In the genomic region with DNA sequence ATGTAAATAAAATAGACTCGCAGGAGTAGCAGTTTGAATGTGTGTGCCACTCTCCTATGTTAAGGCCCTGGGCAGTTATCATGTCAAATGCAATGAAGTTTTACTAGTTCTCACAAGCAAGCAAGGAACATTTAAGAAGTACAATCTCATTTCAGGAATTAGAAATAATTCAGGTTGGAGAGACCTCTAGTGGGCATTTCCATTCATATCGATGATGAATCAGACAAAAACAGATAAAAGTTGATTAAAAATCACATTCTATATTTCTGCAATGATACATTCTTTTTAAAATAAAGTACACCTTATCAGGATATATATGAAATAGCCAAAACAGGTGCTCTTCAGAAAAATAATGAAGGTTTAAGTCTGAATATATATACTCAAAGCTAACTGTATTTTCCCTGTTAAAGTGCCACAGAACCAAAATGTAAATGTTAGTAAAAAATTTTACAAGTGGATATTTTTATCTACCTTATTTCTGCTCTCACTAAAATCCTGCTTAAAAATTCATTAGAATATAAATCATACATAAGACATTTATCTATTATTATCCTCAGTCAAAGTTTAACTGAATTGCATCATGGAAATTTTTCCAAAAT, we compare ENCODE assay signal across 10 cellular contexts.
DNase-seq lines count a peak whose midpoint lies in the region; ATAC-seq, FAIRE-seq and TF ChIP-seq lines count a peak whose summit lies in the region.
"Had no signal": no experiment of that assay in that cellular context is flagged by ENCODE, and none has a peak within 500 bp of the region (broad histone marks: within the 10 kb centered on the region; RNA-seq: fewer than 3 reads in every experiment).

No MANE protein-coding gene starts in this region.

- H3K27me3 ChIP-seq in DND-41 (ENCODE audit: insufficient read depth, low read length, poor library complexity), result no peaks in the 10 kb centered on the region
- peaks cover 9% of the 10 kb centered on the region for H3K27me3 ChIP-seq in adipocyte (replicated peaks; ENCODE audit: control insufficient read depth, insufficient read depth, low read length)
- H3K27me3 ChIP-seq in right lobe of liver, result no peaks in the 10 kb centered on the region

- no peak for FAIRE-seq in GM12892 (lab: Jason Lieb, UNC)
- FAIRE-seq: colon had no signal

- no peaks in the 10 kb centered on the region for H3K9me3 ChIP-seq in DND-41 (ENCODE audit: insufficient read depth, low read length, severe bottlenecking)
- no peaks in the 10 kb centered on the region for H3K9me3 ChIP-seq in adipocyte (ENCODE audit: control insufficient read depth, low read length)
- no peaks in the 10 kb centered on the region for H3K9me3 ChIP-seq in right lobe of liver

- H3K4me1 ChIP-seq in DND-41 (ENCODE audit: insufficient read depth, low read length) (no peaks in the 10 kb centered on the region), adipocyte (ENCODE audit: control insufficient read depth, insufficient read depth, low read length) (no peaks in the 10 kb centered on the region), right lobe of liver (no peaks in the 10 kb centered on the region)

- no peaks in the 10 kb centered on the region for H4K20me1 ChIP-seq in DND-41 (ENCODE audit: insufficient read depth, low read length)

- DNase-seq in DND-41, result no peak
- DNase-seq in KBM-7, result peak; percentile 7
- peak; percentile 49 for DNase-seq in adipocyte (ENCODE audit: low read depth)
- DNase-seq in right lobe of liver, result no peak
- DNase-seq in globus pallidus (ENCODE audit: low spot score), result no peak
- no peak for DNase-seq in NCI-H524 treated with DMSO at 0.1 percent for 48 hours (lab: John Stamatoyannopoulos, UW)
- DNase-seq in activated naive CD4-positive, alpha-beta T cell (lab: John Stamatoyannopoulos, UW), result no peak
- DNase-seq in GM12892 (ENCODE audit: insufficient read length), result no peak

- in situ Hi-C loops in KBM-7 (cut with MboI; ENCODE audit: low pct_unique_long_range_greater_than_20kb, low sequenced_read_pairs), result no loop called here

- TF ChIP-seq CTCF in DND-41 (IDR thresholded peaks at IDR 0.05; ENCODE audit: borderline replicate concordance, extremely low read depth, low read length, poor library complexity, severe bottlenecking) (peak; percentile 53), right lobe of liver (IDR thresholded peaks at IDR 0.05) (peak; percentile 18 to 43 (median 30))

- H3K9ac ChIP-seq in DND-41 (ENCODE audit: low read depth, low read length) (no peak overlapping the region), adipocyte (ENCODE audit: low read length) (no peak overlapping the region)

- TF ChIP-seq POLR2A in right lobe of liver (IDR thresholded peaks at IDR 0.05), result no peak
- no peak for TF ChIP-seq POLR2A in GM12892 (IDR thresholded peaks at IDR 0.05; ENCODE audit: low read depth, low read length)

- no peak overlapping the region for H3K4me2 ChIP-seq in DND-41 (ENCODE audit: insufficient read depth, low read length)

- no peaks in the 10 kb centered on the region for H3K36me3 ChIP-seq in DND-41 (ENCODE audit: insufficient read depth, low read length)
- no peaks in the 10 kb centered on the region for H3K36me3 ChIP-seq in adipocyte (ENCODE audit: control insufficient read depth, insufficient read depth, low read length, severe bottlenecking)
- no peaks in the 10 kb centered on the region for H3K36me3 ChIP-seq in right lobe of liver

- ATAC-seq in DND-41 (ENCODE audit: insufficient read depth, low read depth), result no peak
- ATAC-seq in right lobe of liver, result no peak
- ATAC-seq: natural killer cell treated with Interleukin-12 subunit alpha and Interleukin-12 subunit beta and Interleukin-15 and Interleukin-18, amount 100 ng/mL, for 72 hours had no signal

- H3K27ac ChIP-seq in DND-41 (ENCODE audit: low read length) (no peak overlapping the region), right lobe of liver (no peak overlapping the region)

- no peaks in the 10 kb centered on the region for H3K79me2 ChIP-seq in DND-41 (ENCODE audit: insufficient read depth, low read length)

- 4% methylated on average over 2 of the region's 2 CpGs for WGBS in right lobe of liver (ENCODE audit: insufficient coverage, low coverage, low lambda C conversion rate, missing lambda C conversion rate)

- H3K4me3 ChIP-seq in DND-41 (ENCODE audit: low read depth in 1 of 2, low read length in 2 of 2), result no peak overlapping the region
- H3K4me3 ChIP-seq in adipocyte (ENCODE audit: low read length), result no peak overlapping the region
- H3K4me3 ChIP-seq in right lobe of liver, result no peak overlapping the region

- intact Hi-C loops in right lobe of liver (cut with DNase I), result no loop called here

- H2AFZ ChIP-seq in DND-41 (ENCODE audit: low read depth, low read length), result no peak overlapping the region

Comparison
In these comparisons a context has a peak if more than half of its experiments do, and no peak if none do; other contexts are left out.
1. DNase-seq: peak in KBM-7 (single experiment) and adipocyte (single experiment); none in DND-41 (single experiment), right lobe of liver (0 of 3), globus pallidus (single experiment), NCI-H524 treated with DMSO at 0.1 percent for 48 hours (single experiment), activated naive CD4-positive, alpha-beta T cell (0 of 4) and GM12892 (single experiment).